ENCODE assay signal across 8 cellular contexts in the genomic region with DNA sequence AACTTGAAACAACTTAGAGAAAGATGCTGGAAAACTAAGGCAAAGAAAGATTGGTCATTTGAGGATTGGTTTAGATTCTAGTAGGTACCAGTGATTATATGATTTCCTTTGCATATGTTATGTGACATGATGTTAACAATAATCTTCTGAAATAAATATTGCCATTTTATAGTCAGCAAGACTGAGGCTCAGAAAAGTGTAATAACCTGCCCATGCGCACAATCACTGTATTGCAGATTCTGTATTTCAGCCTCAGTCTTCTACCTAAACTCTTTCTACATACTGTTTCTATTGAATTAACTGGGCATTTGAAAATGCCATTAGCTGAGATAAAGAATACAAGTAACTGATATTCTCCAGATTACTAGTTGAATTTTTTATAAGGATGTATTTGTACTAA.
"Had no signal": no experiment of that assay in that cellular context is flagged by ENCODE, and none has a peak within 500 bp of the region (broad histone marks: within the 10 kb centered on the region; RNA-seq: fewer than 3 reads in every experiment).

No MANE protein-coding gene starts in this region.

- H3K27me3 Mint-ChIP-seq: IgD-negative memory B cell had no signal

- H3K36me3 Mint-ChIP-seq: IgD-negative memory B cell had no signal

- H3K27ac Mint-ChIP-seq: IgD-negative memory B cell had no signal

- H3K4me2 ChIP-seq: GM23338 had no signal

- H3K4me3 ChIP-seq: GM23338 had no signal

- H3K4me3 Mint-ChIP-seq: GM23338, H9, IgD-negative memory B cell had no signal

- H3K9me3 Mint-ChIP-seq: GM23338, H9, IgD-negative memory B cell had no signal

- H2AFZ ChIP-seq: GM23338 had no signal

- ATAC-seq: GM23338 had no signal

- DNase-seq: H9, HCEC 1CT, KG1 had no signal

- FAIRE-seq: H1, H54, HTR-8/SVneo had no signal
